In the genomic region with DNA sequence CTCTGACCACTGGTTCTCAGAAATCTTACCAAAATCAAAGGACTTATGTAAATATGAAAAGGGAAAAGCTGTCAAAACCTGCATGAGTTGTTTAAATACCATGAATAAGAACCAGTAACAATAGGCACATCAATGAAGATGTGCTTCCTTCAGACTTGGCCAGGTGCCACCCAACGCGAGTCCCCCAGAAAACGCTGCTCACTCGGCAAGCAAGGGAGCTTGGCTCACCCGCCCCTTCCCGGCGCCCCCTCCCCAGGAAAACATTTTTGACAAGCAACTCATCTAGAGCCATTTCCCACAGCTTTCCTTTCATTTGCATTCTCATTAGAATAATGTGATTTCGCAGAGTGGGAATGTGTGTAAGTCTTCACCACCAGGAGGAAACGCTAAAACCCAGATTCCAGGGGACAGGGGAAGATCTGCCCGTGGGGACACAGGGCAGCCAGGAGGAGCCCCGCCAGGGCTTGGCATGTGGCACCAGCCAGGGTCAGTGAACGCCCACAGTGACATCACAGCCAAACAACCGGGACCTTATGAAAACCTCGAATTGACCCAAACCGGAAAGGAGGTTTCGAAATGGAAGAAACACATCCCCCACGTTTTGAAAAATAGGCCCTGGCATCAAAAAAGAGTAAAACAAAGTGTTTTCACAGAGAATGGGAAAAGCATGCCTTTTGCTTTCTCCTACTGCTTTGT, we compare ENCODE assay signal across 24 cellular contexts.
DNase-seq lines count a peak whose midpoint lies in the region; ATAC-seq and TF ChIP-seq lines count a peak whose summit lies in the region.
"Had no signal": no experiment of that assay in that cellular context is flagged by ENCODE, and none has a peak within 500 bp of the region (broad histone marks: within the 10 kb centered on the region; RNA-seq: fewer than 3 reads in every experiment).

No MANE protein-coding gene starts in this region.

- 53% methylated on average over 17 of the region's 17 CpGs for whole genome bisulfite sequencing in right cardiac atrium
- no CpG with 5 or more reads among the region's 17 CpGs for WGBS in mesendoderm (ENCODE audit: extremely low coverage, insufficient coverage, low lambda C conversion rate)
- WGBS in tibial nerve, 2 donors: 50 to 52% methylated on average over 17 of the region's 17 CpGs

- H2AK5ac ChIP-seq in mesendoderm (ENCODE audit: low read length): no peak overlapping the region

- no peak overlapping the region for H3K18ac ChIP-seq in mesendoderm (ENCODE audit: low read length)

- intact Hi-C loops in right cardiac atrium (cut with DNase I) (no loop called here), Right ventricle myocardium inferior (cut with DNase I) (no loop called here)

- no peaks in the 10 kb centered on the region for H3K27me3 ChIP-seq in right cardiac atrium (ENCODE audit: control insufficient read depth, insufficient read depth)
- H3K27me3 ChIP-seq in mesendoderm (ENCODE audit: insufficient read depth, low read length, poor library complexity): no peaks in the 10 kb centered on the region
- H3K27me3 ChIP-seq in tibial nerve: no peaks in the 10 kb centered on the region
- H3K27me3 ChIP-seq: BLaER1, neutrophil, stomach, upper lobe of left lung had no signal

- no peaks in the 10 kb centered on the region for H3K27me3 Mint-ChIP-seq in chondrocyte (ENCODE audit: low read depth)
- H3K27me3 Mint-ChIP-seq: activated CD4-positive, alpha-beta memory T cell treated with anti-CD3 and anti-CD28 coated beads for 36 hours had no signal

- H3K23ac ChIP-seq in mesendoderm (ENCODE audit: low read length): no peak overlapping the region

- no peak overlapping the region for H2BK120ac ChIP-seq in mesendoderm (ENCODE audit: low read depth, low read length)

- peak in 1 of 2 donors; percentile 12 for TF ChIP-seq EP300 in tibial nerve (IDR thresholded peaks at IDR 0.05)

- H3K4me1 ChIP-seq in right cardiac atrium (ENCODE audit: control insufficient read depth, insufficient read depth, low read length) (no peaks in the 10 kb centered on the region), mesendoderm (ENCODE audit: control insufficient read depth, low read depth, low read length) (no peaks in the 10 kb centered on the region), tibial nerve (peaks cover 0 to 6% (median 0%) of the 10 kb centered on the region in 4 donors)
- H3K4me1 ChIP-seq: adrenal gland, BLaER1, upper lobe of left lung had no signal

- TF ChIP-seq POLR2A in tibial nerve (IDR thresholded peaks at IDR 0.05): no peak

- no peak overlapping the region for H3K56ac ChIP-seq in mesendoderm (ENCODE audit: low read length)

- no peak overlapping the region for H3K4ac ChIP-seq in mesendoderm (ENCODE audit: low read depth, low read length)

- in situ Hi-C loops in astrocyte of the cerebellum (cut with HindIII; ENCODE audit: low sequenced_read_pairs): no loop called here

- H3K4me2 ChIP-seq in mesendoderm (ENCODE audit: low read length): no peak overlapping the region
- H3K4me2 ChIP-seq: BLaER1 had no signal

- no peaks in the 10 kb centered on the region for H3K79me2 ChIP-seq in mesendoderm (ENCODE audit: control insufficient read depth, insufficient read depth, low read length)

- H3K9me3 ChIP-seq in right cardiac atrium (ENCODE audit: control insufficient read depth, low read length) (no peaks in the 10 kb centered on the region), tibial nerve (no peaks in the 10 kb centered on the region)
- H3K9me3 ChIP-seq: BLaER1 had no signal

- no peak overlapping the region for H4K5ac ChIP-seq in mesendoderm (ENCODE audit: low read length)

- H3K4me3 ChIP-seq in right cardiac atrium (ENCODE audit: low read length) (no peak overlapping the region), astrocyte of the cerebellum (ENCODE audit: low read depth, low read length) (peak overlapping the region; percentile 7), mesendoderm (ENCODE audit: low read length) (no peak overlapping the region), tibial nerve (no peak overlapping the region)
- H3K4me3 ChIP-seq: adrenal gland, BLaER1, GM23248, stomach, upper lobe of left lung had no signal

- no peak overlapping the region for H3K9ac ChIP-seq in mesendoderm (ENCODE audit: low read length)
- H3K9ac ChIP-seq: BLaER1, GM23248 had no signal

- H3K27ac ChIP-seq in right cardiac atrium (ENCODE audit: low read length) (no peak overlapping the region), mesendoderm (ENCODE audit: low read depth, low read length) (no peak overlapping the region), tibial nerve (peak overlapping the region in 2 of 4 donors; percentile 33 to 47)
- H3K27ac ChIP-seq: adrenal gland, BLaER1, GM23248, neutrophil, stomach, upper lobe of left lung had no signal

- no peak overlapping the region for H2BK5ac ChIP-seq in mesendoderm (ENCODE audit: low read length)

- peaks cover 34% of the 10 kb centered on the region for H3K9me3 Mint-ChIP-seq in chondrocyte (ENCODE audit: low read depth)

- no peak overlapping the region for H3K27ac Mint-ChIP-seq in chondrocyte (ENCODE audit: unreplicated experiment)
- H3K27ac Mint-ChIP-seq: activated CD4-positive, alpha-beta memory T cell treated with anti-CD3 and anti-CD28 coated beads for 36 hours had no signal

- peak in 2 of 3 donors; percentile 33 to 60 for DNase-seq in right cardiac atrium
- DNase-seq in Right ventricle myocardium inferior (ENCODE audit: missing footprints): no peak
- no peak for DNase-seq in astrocyte of the cerebellum (ENCODE audit: low read depth)
- DNase-seq in mesendoderm: peak; percentile 55
- DNase-seq in tibial nerve (ENCODE audit: low spot score in 2 of 2): peak; percentile 39 to 44
- DNase-seq in NCI-H1694 treated with DMSO at 0.1 percent for 48 hours (lab: John Stamatoyannopoulos, UW): no peak
- no peak for DNase-seq in GF-D8 (lab: John Stamatoyannopoulos, UW)
- no peak for DNase-seq in chondrocyte (ENCODE audit: low spot score)
- DNase-seq: activated CD4-positive, alpha-beta memory T cell treated with anti-CD3 and anti-CD28 coated beads for 36 hours; activated CD4-positive, CD25-positive, alpha-beta regulatory T cell; activated T-cell treated with anti-CD3 and anti-CD28 coated beads for 4 hours; COR-L47; DMS79 treated with DMSO at 0.1 percent for 48 hours; GM23248; hypothalamus; NCI-H187; NCI-H69; retina; stomach; T-helper 9 cell had no signal

- no peaks in the 10 kb centered on the region for H3K36me3 ChIP-seq in mesendoderm (ENCODE audit: control insufficient read depth, insufficient read depth, low read length)
- no peaks in the 10 kb centered on the region for H3K36me3 ChIP-seq in tibial nerve
- H3K36me3 ChIP-seq: adrenal gland, BLaER1, neutrophil, stomach, upper lobe of left lung had no signal

- TF ChIP-seq CTCF in astrocyte of the cerebellum (IDR thresholded peaks at IDR 0.05; ENCODE audit: low read depth, low read length, missing control alignments) (peak; percentile 23), tibial nerve (IDR thresholded peaks at IDR 0.05) (peak in 1 of 5 experiments; percentile 13), chondrocyte (IDR thresholded peaks at IDR 0.05) (no peak)

- H4K8ac ChIP-seq in mesendoderm (ENCODE audit: low read depth, low read length): no peak overlapping the region

- no peaks in the 10 kb centered on the region for H3K36me3 Mint-ChIP-seq in chondrocyte (ENCODE audit: low read depth)
- H3K36me3 Mint-ChIP-seq: activated CD4-positive, alpha-beta memory T cell treated with anti-CD3 and anti-CD28 coated beads for 36 hours had no signal

- no peak overlapping the region for H3K4me3 Mint-ChIP-seq in chondrocyte (ENCODE audit: unreplicated experiment)
- H3K4me3 Mint-ChIP-seq: activated CD4-positive, alpha-beta memory T cell treated with anti-CD3 and anti-CD28 coated beads for 36 hours had no signal

- H3K79me1 ChIP-seq in mesendoderm (ENCODE audit: low read length): no peaks in the 10 kb centered on the region

- no peak overlapping the region for H2BK15ac ChIP-seq in mesendoderm (replicated peaks; ENCODE audit: low read depth)

- no peaks in the 10 kb centered on the region for H3K4me1 Mint-ChIP-seq in chondrocyte (ENCODE audit: low read depth)

- ATAC-seq in right cardiac atrium (peak in 1 of 2 donors; percentile 58), Right ventricle myocardium inferior (no peak)

Comparison
In these comparisons a context has a peak if more than half of its experiments do, and no peak if none do; other contexts are left out.
1. DNase-seq: peak in right cardiac atrium (2 of 3), mesendoderm (single experiment) and tibial nerve (2 of 2); none in Right ventricle myocardium inferior (single experiment), astrocyte of the cerebellum (single experiment), NCI-H1694 treated with DMSO at 0.1 percent for 48 hours (single experiment), GF-D8 (single experiment) and chondrocyte (single experiment).